In the genomic region with DNA sequence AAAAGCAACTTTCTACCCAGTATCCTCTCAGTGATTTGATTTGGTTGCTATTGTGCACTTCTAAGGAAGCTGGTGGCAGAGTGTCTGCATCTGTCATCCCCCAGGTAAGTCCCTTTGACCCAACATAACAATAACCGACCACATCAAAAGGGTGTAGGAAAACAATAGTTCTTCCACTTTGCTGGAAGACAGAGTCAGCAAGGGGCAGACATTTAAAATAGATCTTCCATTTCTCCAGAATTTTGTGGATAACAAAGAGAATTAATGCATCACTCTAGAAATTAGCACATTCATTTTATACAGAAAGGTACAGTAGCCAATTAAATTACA, we compare ENCODE assay signal across 1 cellular context.
TF ChIP-seq lines count a peak whose summit lies in the region.

No MANE protein-coding gene starts in this region.

TF ChIP-seq in GM12878, 131 proteins besides CTCF, POLR2A, EP300 and RAD21 (continued from another document):
- TF ChIP-seq, protein P1, sequence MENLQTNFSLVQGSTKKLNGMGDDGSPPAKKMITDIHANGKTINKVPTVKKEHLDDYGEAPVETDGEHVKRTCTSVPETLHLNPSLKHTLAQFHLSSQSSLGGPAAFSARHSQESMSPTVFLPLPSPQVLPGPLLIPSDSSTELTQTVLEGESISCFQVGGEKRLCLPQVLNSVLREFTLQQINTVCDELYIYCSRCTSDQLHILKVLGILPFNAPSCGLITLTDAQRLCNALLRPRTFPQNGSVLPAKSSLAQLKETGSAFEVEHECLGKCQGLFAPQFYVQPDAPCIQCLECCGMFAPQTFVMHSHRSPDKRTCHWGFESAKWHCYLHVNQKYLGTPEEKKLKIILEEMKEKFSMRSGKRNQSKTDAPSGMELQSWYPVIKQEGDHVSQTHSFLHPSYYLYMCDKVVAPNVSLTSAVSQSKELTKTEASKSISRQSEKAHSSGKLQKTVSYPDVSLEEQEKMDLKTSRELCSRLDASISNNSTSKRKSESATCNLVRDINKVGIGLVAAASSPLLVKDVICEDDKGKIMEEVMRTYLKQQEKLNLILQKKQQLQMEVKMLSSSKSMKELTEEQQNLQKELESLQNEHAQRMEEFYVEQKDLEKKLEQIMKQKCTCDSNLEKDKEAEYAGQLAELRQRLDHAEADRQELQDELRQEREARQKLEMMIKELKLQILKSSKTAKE (IDR thresholded peaks at IDR 0.05; ENCODE audit: low read depth, poor library complexity, severe bottlenecking), result no peak
